In the genomic region with DNA sequence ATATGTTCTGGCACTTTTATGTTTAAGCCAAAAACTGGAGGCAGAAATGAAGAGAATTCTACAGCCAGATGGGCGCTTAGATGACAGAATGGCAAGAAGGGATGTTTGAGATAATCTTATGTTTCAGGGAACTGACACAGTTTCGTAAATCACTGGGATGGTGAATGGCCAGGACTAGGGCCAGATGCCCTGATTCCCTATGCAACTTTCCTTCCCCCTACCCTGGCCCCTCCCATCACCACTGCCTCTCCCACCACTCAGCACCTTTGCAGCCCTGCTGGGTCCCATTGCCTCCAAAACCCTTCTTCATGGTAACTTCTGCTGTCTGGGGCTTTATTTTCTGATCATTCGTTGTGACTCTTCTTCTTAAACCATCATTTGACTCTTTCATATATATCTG, we compare ENCODE assay signal across 1 cellular context.
TF ChIP-seq lines count a peak whose summit lies in the region.

No MANE protein-coding gene starts in this region.

TF ChIP-seq in GM23338, 12 proteins besides CTCF, POLR2A, EP300 and RAD21:
- TF ChIP-seq CREB1 (CRISPR knock-in tag; IDR thresholded peaks at IDR 0.05; ENCODE audit: low read depth) (no peak), JUNB (IDR thresholded peaks at IDR 0.05; ENCODE audit: unreplicated experiment) (no peak), ZNF331 (CRISPR knock-in tag; IDR thresholded peaks at IDR 0.05; ENCODE audit: low read depth) (no peak), ZNF462 (CRISPR knock-in tag; IDR thresholded peaks at IDR 0.05) (no peak; the same call in 1 of the 2 replicates)
